In the genomic region with DNA sequence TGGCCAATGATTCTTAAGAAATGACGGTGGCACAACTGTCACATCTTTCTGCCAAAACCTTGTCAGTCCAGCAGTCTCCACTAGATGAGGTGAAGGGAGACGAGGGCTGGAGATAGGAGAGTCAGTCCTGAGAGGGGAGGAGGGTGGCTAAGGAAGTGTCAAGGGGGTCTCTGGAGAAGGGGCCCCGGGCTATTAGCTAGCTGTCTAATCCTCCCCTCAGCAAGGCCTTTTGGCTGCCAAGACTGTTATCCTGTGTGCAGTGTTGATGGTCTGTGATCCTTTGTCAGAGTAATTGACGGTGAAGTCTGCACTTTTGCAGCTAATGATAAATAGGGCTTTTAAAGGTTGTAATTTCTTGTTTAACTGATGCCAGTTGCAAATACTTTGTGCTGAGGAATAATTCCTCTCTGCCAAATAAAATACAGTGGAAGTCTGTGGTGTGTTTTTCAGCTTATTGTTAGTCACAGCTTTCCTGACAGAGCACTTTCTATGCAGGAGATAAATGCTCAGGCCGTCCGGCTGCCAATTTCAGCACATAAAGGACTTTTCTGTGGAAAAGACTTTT, we compare ENCODE assay signal across 1 cellular context.
TF ChIP-seq lines count a peak whose summit lies in the region.

No MANE protein-coding gene starts in this region.

TF ChIP-seq in SK-N-SH, 30 proteins besides CTCF, POLR2A, EP300 and RAD21 (continued from another document):
- TF ChIP-seq NFIC (IDR thresholded peaks at IDR 0.05; ENCODE audit: borderline replicate concordance) (peak; percentile 95), TAF1 (IDR thresholded peaks at IDR 0.05; ENCODE audit: borderline replicate concordance, low read depth, low read length) (no peak; the same call in 1 of the 2 replicates), MEF2A (IDR thresholded peaks at IDR 0.05; ENCODE audit: borderline replicate concordance, low read depth) (peak; percentile 67), FOXJ3 (CRISPR knock-in tag; IDR thresholded peaks at IDR 0.05) (no peak), NRF1 (IDR thresholded peaks at IDR 0.05; ENCODE audit: low read depth, low read length) (no peak), JUND (IDR thresholded peaks at IDR 0.05) (peak; percentile 73), MXI1 (IDR thresholded peaks at IDR 0.05; ENCODE audit: low read depth, low read length) (no peak), GATA2 (CRISPR knock-in tag; IDR thresholded peaks at IDR 0.05) (no peak), RXRA (IDR thresholded peaks at IDR 0.05; ENCODE audit: borderline replicate concordance, low read depth) (peak; percentile 64), TCF12 (IDR thresholded peaks at IDR 0.05) (peak; percentile 96), TEAD4 (IDR thresholded peaks at IDR 0.05; ENCODE audit: borderline replicate concordance, insufficient read depth) (peak; percentile 89), POLR2AphosphoS5 (IDR thresholded peaks at IDR 0.05; ENCODE audit: low read depth, low read length) (peak; percentile 92), SIN3A (IDR thresholded peaks at IDR 0.05; ENCODE audit: borderline replicate concordance, low read depth, low read length) (peak; percentile 77; the same call in 1 of the 2 replicates), RFX5 (IDR thresholded peaks at IDR 0.05; ENCODE audit: low read length) (no peak), GABPA (IDR thresholded peaks at IDR 0.05; ENCODE audit: low read depth) (no peak), FOSL2 (IDR thresholded peaks at IDR 0.05; ENCODE audit: borderline replicate concordance, low read depth) (peak; percentile 59), CHD2 (IDR thresholded peaks at IDR 0.05; ENCODE audit: low read length, partially characterized antibody) (no peak)
- TF ChIP-seq, protein P1, sequence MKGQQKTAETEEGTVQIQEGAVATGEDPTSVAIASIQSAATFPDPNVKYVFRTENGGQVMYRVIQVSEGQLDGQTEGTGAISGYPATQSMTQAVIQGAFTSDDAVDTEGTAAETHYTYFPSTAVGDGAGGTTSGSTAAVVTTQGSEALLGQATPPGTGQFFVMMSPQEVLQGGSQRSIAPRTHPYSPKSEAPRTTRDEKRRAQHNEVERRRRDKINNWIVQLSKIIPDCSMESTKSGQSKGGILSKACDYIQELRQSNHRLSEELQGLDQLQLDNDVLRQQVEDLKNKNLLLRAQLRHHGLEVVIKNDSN (IDR thresholded peaks at IDR 0.05; ENCODE audit: borderline replicate concordance, low read depth), result no peak
- TF ChIP-seq, protein P2, sequence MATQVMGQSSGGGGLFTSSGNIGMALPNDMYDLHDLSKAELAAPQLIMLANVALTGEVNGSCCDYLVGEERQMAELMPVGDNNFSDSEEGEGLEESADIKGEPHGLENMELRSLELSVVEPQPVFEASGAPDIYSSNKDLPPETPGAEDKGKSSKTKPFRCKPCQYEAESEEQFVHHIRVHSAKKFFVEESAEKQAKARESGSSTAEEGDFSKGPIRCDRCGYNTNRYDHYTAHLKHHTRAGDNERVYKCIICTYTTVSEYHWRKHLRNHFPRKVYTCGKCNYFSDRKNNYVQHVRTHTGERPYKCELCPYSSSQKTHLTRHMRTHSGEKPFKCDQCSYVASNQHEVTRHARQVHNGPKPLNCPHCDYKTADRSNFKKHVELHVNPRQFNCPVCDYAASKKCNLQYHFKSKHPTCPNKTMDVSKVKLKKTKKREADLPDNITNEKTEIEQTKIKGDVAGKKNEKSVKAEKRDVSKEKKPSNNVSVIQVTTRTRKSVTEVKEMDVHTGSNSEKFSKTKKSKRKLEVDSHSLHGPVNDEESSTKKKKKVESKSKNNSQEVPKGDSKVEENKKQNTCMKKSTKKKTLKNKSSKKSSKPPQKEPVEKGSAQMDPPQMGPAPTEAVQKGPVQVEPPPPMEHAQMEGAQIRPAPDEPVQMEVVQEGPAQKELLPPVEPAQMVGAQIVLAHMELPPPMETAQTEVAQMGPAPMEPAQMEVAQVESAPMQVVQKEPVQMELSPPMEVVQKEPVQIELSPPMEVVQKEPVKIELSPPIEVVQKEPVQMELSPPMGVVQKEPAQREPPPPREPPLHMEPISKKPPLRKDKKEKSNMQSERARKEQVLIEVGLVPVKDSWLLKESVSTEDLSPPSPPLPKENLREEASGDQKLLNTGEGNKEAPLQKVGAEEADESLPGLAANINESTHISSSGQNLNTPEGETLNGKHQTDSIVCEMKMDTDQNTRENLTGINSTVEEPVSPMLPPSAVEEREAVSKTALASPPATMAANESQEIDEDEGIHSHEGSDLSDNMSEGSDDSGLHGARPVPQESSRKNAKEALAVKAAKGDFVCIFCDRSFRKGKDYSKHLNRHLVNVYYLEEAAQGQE (IDR thresholded peaks at IDR 0.05; ENCODE audit: low read depth, low read length), result no peak
- TF ChIP-seq, protein P3, sequence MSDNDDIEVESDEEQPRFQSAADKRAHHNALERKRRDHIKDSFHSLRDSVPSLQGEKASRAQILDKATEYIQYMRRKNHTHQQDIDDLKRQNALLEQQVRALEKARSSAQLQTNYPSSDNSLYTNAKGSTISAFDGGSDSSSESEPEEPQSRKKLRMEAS (IDR thresholded peaks at IDR 0.05; ENCODE audit: low read depth), result peak; percentile 47; the same call in 1 of the 2 replicates
- TF ChIP-seq, protein P4, sequence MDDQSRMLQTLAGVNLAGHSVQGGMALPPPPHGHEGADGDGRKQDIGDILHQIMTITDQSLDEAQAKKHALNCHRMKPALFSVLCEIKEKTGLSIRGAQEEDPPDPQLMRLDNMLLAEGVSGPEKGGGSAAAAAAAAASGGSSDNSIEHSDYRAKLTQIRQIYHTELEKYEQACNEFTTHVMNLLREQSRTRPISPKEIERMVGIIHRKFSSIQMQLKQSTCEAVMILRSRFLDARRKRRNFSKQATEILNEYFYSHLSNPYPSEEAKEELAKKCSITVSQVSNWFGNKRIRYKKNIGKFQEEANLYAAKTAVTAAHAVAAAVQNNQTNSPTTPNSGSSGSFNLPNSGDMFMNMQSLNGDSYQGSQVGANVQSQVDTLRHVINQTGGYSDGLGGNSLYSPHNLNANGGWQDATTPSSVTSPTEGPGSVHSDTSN (IDR thresholded peaks at IDR 0.05), result peak; percentile 98
- TF ChIP-seq, protein P5, sequence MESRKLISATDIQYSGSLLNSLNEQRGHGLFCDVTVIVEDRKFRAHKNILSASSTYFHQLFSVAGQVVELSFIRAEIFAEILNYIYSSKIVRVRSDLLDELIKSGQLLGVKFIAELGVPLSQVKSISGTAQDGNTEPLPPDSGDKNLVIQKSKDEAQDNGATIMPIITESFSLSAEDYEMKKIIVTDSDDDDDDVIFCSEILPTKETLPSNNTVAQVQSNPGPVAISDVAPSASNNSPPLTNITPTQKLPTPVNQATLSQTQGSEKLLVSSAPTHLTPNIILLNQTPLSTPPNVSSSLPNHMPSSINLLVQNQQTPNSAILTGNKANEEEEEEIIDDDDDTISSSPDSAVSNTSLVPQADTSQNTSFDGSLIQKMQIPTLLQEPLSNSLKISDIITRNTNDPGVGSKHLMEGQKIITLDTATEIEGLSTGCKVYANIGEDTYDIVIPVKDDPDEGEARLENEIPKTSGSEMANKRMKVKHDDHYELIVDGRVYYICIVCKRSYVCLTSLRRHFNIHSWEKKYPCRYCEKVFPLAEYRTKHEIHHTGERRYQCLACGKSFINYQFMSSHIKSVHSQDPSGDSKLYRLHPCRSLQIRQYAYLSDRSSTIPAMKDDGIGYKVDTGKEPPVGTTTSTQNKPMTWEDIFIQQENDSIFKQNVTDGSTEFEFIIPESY (IDR thresholded peaks at IDR 0.05; ENCODE audit: borderline replicate concordance, low read depth), result peak; percentile 70
- TF ChIP-seq, protein P6, sequence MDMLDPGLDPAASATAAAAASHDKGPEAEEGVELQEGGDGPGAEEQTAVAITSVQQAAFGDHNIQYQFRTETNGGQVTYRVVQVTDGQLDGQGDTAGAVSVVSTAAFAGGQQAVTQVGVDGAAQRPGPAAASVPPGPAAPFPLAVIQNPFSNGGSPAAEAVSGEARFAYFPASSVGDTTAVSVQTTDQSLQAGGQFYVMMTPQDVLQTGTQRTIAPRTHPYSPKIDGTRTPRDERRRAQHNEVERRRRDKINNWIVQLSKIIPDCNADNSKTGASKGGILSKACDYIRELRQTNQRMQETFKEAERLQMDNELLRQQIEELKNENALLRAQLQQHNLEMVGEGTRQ (IDR thresholded peaks at IDR 0.05; ENCODE audit: borderline replicate concordance, low read depth, low read length), result no peak
- TF ChIP-seq, protein P7, sequence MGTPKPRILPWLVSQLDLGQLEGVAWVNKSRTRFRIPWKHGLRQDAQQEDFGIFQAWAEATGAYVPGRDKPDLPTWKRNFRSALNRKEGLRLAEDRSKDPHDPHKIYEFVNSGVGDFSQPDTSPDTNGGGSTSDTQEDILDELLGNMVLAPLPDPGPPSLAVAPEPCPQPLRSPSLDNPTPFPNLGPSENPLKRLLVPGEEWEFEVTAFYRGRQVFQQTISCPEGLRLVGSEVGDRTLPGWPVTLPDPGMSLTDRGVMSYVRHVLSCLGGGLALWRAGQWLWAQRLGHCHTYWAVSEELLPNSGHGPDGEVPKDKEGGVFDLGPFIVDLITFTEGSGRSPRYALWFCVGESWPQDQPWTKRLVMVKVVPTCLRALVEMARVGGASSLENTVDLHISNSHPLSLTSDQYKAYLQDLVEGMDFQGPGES (IDR thresholded peaks at IDR 0.05; ENCODE audit: low read depth, low read length), result no peak
TF ChIP-seq in SK-N-SH: peak in this region for 13.
